In genomic region chr11:81895258-81895657, GRCh38 we compare ENCODE assay signal across 26 cellular contexts.
"Had no signal": no experiment of that assay in that cellular context is flagged by ENCODE, and none has a peak within 500 bp of the region (broad histone marks: within the 10 kb centered on the region; RNA-seq: fewer than 3 reads in every experiment).

No MANE protein-coding gene starts in this region.

- H3K27ac ChIP-seq: Peyer's patch had no signal

- H3K27ac Mint-ChIP-seq: activated B cell treated with CpG ODN at 0.5 μM for 24 hours; activated CD4-positive, alpha-beta T cell treated with anti-CD3 and anti-CD28 coated beads, Interleukin-2, amount 10 ng/mL, durations not matched to agents 24 days and 14 days; activated CD8-positive, alpha-beta memory T cell treated with anti-CD3 and anti-CD28 coated beads, Interleukin-2, amount 10 ng/mL, durations not matched to agents 7 days and 5 days; activated naive CD4-positive, alpha-beta T cell treated with anti-CD3 and anti-CD28 coated beads for 36 hours; activated naive CD8-positive, alpha-beta T cell; brain; T-helper 17 cell had no signal

- H3K27me3 Mint-ChIP-seq: activated B cell treated with CpG ODN at 0.5 μM for 24 hours; activated CD8-positive, alpha-beta memory T cell treated with anti-CD3 and anti-CD28 coated beads, Interleukin-2, amount 10 ng/mL, durations not matched to agents 7 days and 5 days; central memory CD8-positive, alpha-beta T cell; T-helper 17 cell had no signal

- H3K36me3 ChIP-seq: Peyer's patch had no signal

- H3K27me3 ChIP-seq: Peyer's patch had no signal

- H3K4me1 Mint-ChIP-seq: activated B cell treated with CpG ODN at 0.5 μM for 24 hours; activated CD4-positive, alpha-beta T cell treated with anti-CD3 and anti-CD28 coated beads, Interleukin-2, amount 10 ng/mL, durations not matched to agents 24 days and 14 days; activated CD8-positive, alpha-beta memory T cell treated with anti-CD3 and anti-CD28 coated beads, Interleukin-2, amount 10 ng/mL, durations not matched to agents 7 days and 5 days; brain; central memory CD8-positive, alpha-beta T cell; T-helper 17 cell had no signal

- ATAC-seq: activated CD8-positive, alpha-beta memory T cell treated with anti-CD3 and anti-CD28 coated beads, Interleukin-2, amount 10 ng/mL, durations not matched to agents 7 days and 5 days; activated T-cell treated with anti-CD3 and anti-CD28 coated beads, Interleukin-2, amount 50 U/mL, for 4 hours; T-helper 17 cell had no signal

- DNase-seq: activated B cell treated with CpG ODN at 0.5 μM for 24 hours; activated CD4-positive, alpha-beta T cell treated with anti-CD3 and anti-CD28 coated beads for 1 hour; activated CD4-positive, alpha-beta T cell treated with anti-CD3 and anti-CD28 coated beads, Interleukin-2, amount 10 ng/mL, durations not matched to agents 24 days and 14 days; activated CD4-positive, alpha-beta T cell treated with anti-CD3 and anti-CD28 coated beads, Interleukin-2, amount 50 U/mL, for 48 hours; activated CD8-positive, alpha-beta memory T cell treated with anti-CD3 and anti-CD28 coated beads, Interleukin-2, amount 10 ng/mL, durations not matched to agents 7 days and 5 days; activated gamma-delta T cell; activated naive CD4-positive, alpha-beta T cell treated with anti-CD3 and anti-CD28 coated beads for 36 hours; activated T-cell treated with anti-CD3 and anti-CD28 coated beads, Interleukin-2, amount 50 U/mL, for 4 hours; amygdala; KG1; NCI-H1105; NCI-H1436; NCI-H1694 treated with DMSO at 0.1 percent for 48 hours; NCI-H2081; NCI-H2171; NCI-H2227 treated with DMSO at 0.1 percent for 48 hours; NCI-H526; NCI-H82; NK-92 treated with Interleukin-12 subunit alpha and Interleukin-12 subunit beta, amount 100 ng/mL, for 24 hours; Peyer's patch; SIG-M5; T-helper 17 cell; T-helper 9 cell had no signal

- H3K9me3 Mint-ChIP-seq: activated B cell treated with CpG ODN at 0.5 μM for 24 hours; brain; central memory CD8-positive, alpha-beta T cell had no signal

- H3K4me3 Mint-ChIP-seq: activated B cell treated with CpG ODN at 0.5 μM for 24 hours; activated CD4-positive, alpha-beta T cell treated with anti-CD3 and anti-CD28 coated beads, Interleukin-2, amount 10 ng/mL, durations not matched to agents 24 days and 14 days; activated CD8-positive, alpha-beta memory T cell treated with anti-CD3 and anti-CD28 coated beads, Interleukin-2, amount 10 ng/mL, durations not matched to agents 7 days and 5 days; activated naive CD4-positive, alpha-beta T cell treated with anti-CD3 and anti-CD28 coated beads for 36 hours; activated naive CD8-positive, alpha-beta T cell; activated T-cell treated with anti-CD3 and anti-CD28 coated beads, Interleukin-2, amount 50 U/mL, for 4 hours; brain; central memory CD8-positive, alpha-beta T cell; T-helper 17 cell had no signal

- H3K4me3 ChIP-seq: Peyer's patch had no signal

- H3K4me1 ChIP-seq: Peyer's patch had no signal
